In the genomic region with DNA sequence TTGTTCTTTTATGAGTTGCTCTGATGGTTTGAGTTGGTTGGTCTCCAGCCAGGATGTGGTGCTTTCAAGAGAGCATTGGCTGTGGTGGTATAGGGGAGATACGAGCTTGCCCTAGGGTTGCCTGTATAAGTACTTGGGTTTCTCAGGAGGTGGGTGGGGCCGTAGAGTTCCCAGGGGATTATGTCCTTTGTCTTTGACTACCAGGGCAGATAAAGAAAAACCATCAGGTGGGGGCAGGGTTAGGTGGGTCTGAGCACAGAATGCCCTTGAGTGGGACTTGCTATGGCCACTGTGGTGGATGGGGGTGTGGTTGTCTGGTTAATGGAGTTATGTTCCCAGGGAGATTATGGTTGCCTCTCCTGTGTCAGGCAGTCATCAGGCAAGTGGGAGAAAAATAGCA, we compare ENCODE assay signal across 22 cellular contexts.
DNase-seq lines count a peak whose midpoint lies in the region; TF ChIP-seq lines count a peak whose summit lies in the region.
"Had no signal": no experiment of that assay in that cellular context is flagged by ENCODE, and none has a peak within 500 bp of the region (broad histone marks: within the 10 kb centered on the region; RNA-seq: fewer than 3 reads in every experiment).

No MANE protein-coding gene starts in this region.

- H3K27ac ChIP-seq in endodermal cell (ENCODE audit: low read depth, low read length) (no peak overlapping the region), neuronal stem cell (replicated peaks; ENCODE audit: low read length) (no peak overlapping the region), stomach (no peak overlapping the region)
- H3K27ac ChIP-seq: A549; BLaER1 treated with 17β-estradiol and CSF1 and Interleukin-3, amounts not matched to agents 10 nM and 100 nM had no signal

- 68% methylated on average over 2 of the region's 2 CpGs; no CpG with 5 or more reads in 1 of the 2 experiments for WGBS in endodermal cell (ENCODE audit: insufficient coverage in 1 of 2, insufficient read length in 1 of 2), 2 experiments
- no CpG with 5 or more reads among the region's 2 CpGs for WGBS in neuronal stem cell (ENCODE audit: extremely low coverage in 2 of 2, insufficient read length in 2 of 2, insufficient replicate concordance in 1 of 2), 2 donors
- 69 to 85% (median 77%) methylated on average over 2 of the region's 2 CpGs for WGBS in stomach, 5 donors

- H3K9me3 Mint-ChIP-seq in endodermal cell = peaks cover 48% of the 10 kb centered on the region
- H3K9me3 Mint-ChIP-seq: CD4-positive, alpha-beta T cell had no signal

- no peak overlapping the region for H4K91ac ChIP-seq in neuronal stem cell (ENCODE audit: low read depth, low read length, poor library complexity)

- no peak for TF ChIP-seq POLR2A in stomach (IDR thresholded peaks at IDR 0.05)

- TF ChIP-seq EP300 in stomach (IDR thresholded peaks at IDR 0.05) = no peak

- no peak overlapping the region for H2BK120ac ChIP-seq in neuronal stem cell (ENCODE audit: low read depth, low read length)

- no peak overlapping the region for H3K4me3 Mint-ChIP-seq in endodermal cell
- H3K4me3 Mint-ChIP-seq: CD14-positive monocyte; CD4-positive, alpha-beta T cell; CD8-positive, alpha-beta memory T cell had no signal

- H3K4me1 Mint-ChIP-seq in endodermal cell = peaks cover 23% of the 10 kb centered on the region
- H3K4me1 Mint-ChIP-seq: CD14-positive monocyte; CD8-positive, alpha-beta memory T cell had no signal

- H3K4me3 ChIP-seq in endodermal cell (ENCODE audit: low read length) (peak overlapping the region; percentile 6), neuronal stem cell (ENCODE audit: low read length in 2 of 2) (no peak overlapping the region), stomach (no peak overlapping the region)
- H3K4me3 ChIP-seq: A549; BLaER1 treated with 17β-estradiol and CSF1 and Interleukin-3, amounts not matched to agents 10 nM and 100 nM had no signal

- H3K27me3 ChIP-seq in endodermal cell (ENCODE audit: control insufficient read depth, insufficient read depth, low read length, poor library complexity, severe bottlenecking) (no peaks in the 10 kb centered on the region), neuronal stem cell (ENCODE audit: control insufficient read depth in 3 of 3, insufficient read depth in 3 of 3, low read depth in 1 of 3, low read length in 3 of 3) (no peaks in the 10 kb centered on the region), stomach (no peaks in the 10 kb centered on the region)
- H3K27me3 ChIP-seq: BE2C; BLaER1 treated with 17β-estradiol and CSF1 and Interleukin-3, amounts not matched to agents 10 nM and 100 nM had no signal

- peak overlapping the region; percentile 84 for H3K18ac ChIP-seq in neuronal stem cell (ENCODE audit: low read length)

- H3K4me2 ChIP-seq in neuronal stem cell (ENCODE audit: insufficient read depth, low read length, poor library complexity, severe bottlenecking) = no peak overlapping the region
- H3K4me2 ChIP-seq: A549; BLaER1 treated with 17β-estradiol and CSF1 and Interleukin-3, amounts not matched to agents 10 nM and 100 nM had no signal

- peak overlapping the region; percentile 87 for H3K27ac Mint-ChIP-seq in endodermal cell
- H3K27ac Mint-ChIP-seq: CD14-positive monocyte; CD4-positive, alpha-beta T cell; CD8-positive, alpha-beta memory T cell had no signal

- H2AFZ ChIP-seq in neuronal stem cell (ENCODE audit: low read length) = no peak overlapping the region

- no peak overlapping the region for H2AK5ac ChIP-seq in neuronal stem cell (ENCODE audit: low read depth, low read length)

- H3K36me3 Mint-ChIP-seq in endodermal cell (ENCODE audit: low read depth) = peaks cover 2% of the 10 kb centered on the region
- H3K36me3 Mint-ChIP-seq: CD14-positive monocyte; CD8-positive, alpha-beta memory T cell had no signal

- H2BK15ac ChIP-seq in neuronal stem cell (ENCODE audit: low read length) = no peak overlapping the region

- H3K9me3 ChIP-seq in endodermal cell (ENCODE audit: control insufficient read depth, low read length) = peaks cover 32% of the 10 kb centered on the region
- no peaks in the 10 kb centered on the region for H3K9me3 ChIP-seq in neuronal stem cell (replicated peaks in 1 of 2; ENCODE audit: control insufficient read depth in 2 of 2, insufficient read depth in 1 of 2, low read depth in 1 of 2, low read length in 2 of 2)
- H3K9me3 ChIP-seq in stomach = peaks cover 0 to 19% (median 0%) of the 10 kb centered on the region in 4 donors
- H3K9me3 ChIP-seq: A549, BE2C had no signal

- no peak overlapping the region for H3K23ac ChIP-seq in neuronal stem cell (ENCODE audit: low read depth, low read length, poor library complexity)

- H3K27me3 Mint-ChIP-seq in endodermal cell (ENCODE audit: insufficient read depth) = peaks cover 51% of the 10 kb centered on the region
- H3K27me3 Mint-ChIP-seq: CD4-positive, alpha-beta T cell had no signal

- TF ChIP-seq CTCF in endodermal cell (conservative IDR thresholded peaks at IDR 0.05) (no peak), stomach (IDR thresholded peaks at IDR 0.05) (no peak)

- H3K36me3 ChIP-seq in endodermal cell (ENCODE audit: control insufficient read depth, insufficient read depth, low read length) (no peaks in the 10 kb centered on the region), neuronal stem cell (replicated peaks in 1 of 2; ENCODE audit: control insufficient read depth in 2 of 2, insufficient read depth in 2 of 2, low read length in 2 of 2) (no peaks in the 10 kb centered on the region), stomach (no peaks in the 10 kb centered on the region)
- H3K36me3 ChIP-seq: BE2C; BLaER1 treated with 17β-estradiol and CSF1 and Interleukin-3, amounts not matched to agents 10 nM and 100 nM had no signal

- H2BK12ac ChIP-seq in neuronal stem cell (ENCODE audit: low read length) = no peak overlapping the region

- H3K14ac ChIP-seq in neuronal stem cell (ENCODE audit: low read length) = no peak overlapping the region

- no peak overlapping the region for H3K9ac ChIP-seq in endodermal cell (ENCODE audit: extremely low read depth, low read length, poor library complexity, severe bottlenecking)
- no peak overlapping the region for H3K9ac ChIP-seq in neuronal stem cell (ENCODE audit: low read depth, low read length, poor library complexity)
- H3K9ac ChIP-seq: BLaER1 treated with 17β-estradiol and CSF1 and Interleukin-3, amounts not matched to agents 10 nM and 100 nM had no signal

- no peak overlapping the region for H3K4ac ChIP-seq in neuronal stem cell (ENCODE audit: low read length)

- H3K79me1 ChIP-seq in neuronal stem cell (ENCODE audit: low read depth, low read length) = no peaks in the 10 kb centered on the region

- intact Hi-C loops in stomach (cut with DNase I; ENCODE audit: low total_unique reads) = no loop called here

- H2BK5ac ChIP-seq in neuronal stem cell (ENCODE audit: low read length) = no peak overlapping the region

- peak; percentile 13 for DNase-seq in ELF-1 (ENCODE audit: low read depth, low spot score)
- peak; percentile 24 for DNase-seq in SK-N-DZ (ENCODE audit: low spot score)
- DNase-seq in endodermal cell = peak; percentile 79
- no peak for DNase-seq in neuronal stem cell (ENCODE audit: low spot score)
- DNase-seq in stomach = no peak
- DNase-seq in SW480 (ENCODE audit: low spot score) = no peak
- DNase-seq in HK-2 (ENCODE audit: unreplicated experiment) = no peak
- DNase-seq: 8988T; ACHN; AML-193; BE2C; CD4-positive, alpha-beta T cell; CD8-positive, alpha-beta memory T cell; DMS 273 treated with DMSO at 0.1 percent for 48 hours; DMS79; EL; GF-D8; H7; HCEC 1CT had no signal

- H4K8ac ChIP-seq in neuronal stem cell (ENCODE audit: low read depth, low read length) = no peak overlapping the region

- H3K4me1 ChIP-seq in endodermal cell (ENCODE audit: control insufficient read depth, insufficient read depth, low read length) = peaks cover 2% of the 10 kb centered on the region
- peaks cover 0 to 6% of the 10 kb centered on the region in 2 donors for H3K4me1 ChIP-seq in neuronal stem cell (ENCODE audit: control insufficient read depth in 2 of 2, insufficient read depth in 1 of 2, low read depth in 1 of 2, low read length in 2 of 2)
- no peaks in the 10 kb centered on the region for H3K4me1 ChIP-seq in stomach
- H3K4me1 ChIP-seq: A549; BLaER1 treated with 17β-estradiol and CSF1 and Interleukin-3, amounts not matched to agents 10 nM and 100 nM had no signal

Comparison
In these comparisons a context has a peak if more than half of its experiments do, and no peak if none do; other contexts are left out.
1. DNase-seq: peak in ELF-1 (single experiment), SK-N-DZ (single experiment) and endodermal cell (single experiment); none in neuronal stem cell (single experiment), stomach (single experiment), SW480 (single experiment) and HK-2 (single experiment).